ENCODE assay signal across 8 cellular contexts in genomic region chr1:200738348-200738732, GRCh38. TPM values are rescaled to one million over a fixed set of nuclear protein-coding genes. Genes with fewer than 3 reads are reported as not detected.
A peak's percentile ranks its signal among the peaks of the same experiment; 100 is the strongest.
DNase-seq lines count a peak whose midpoint lies in the region; ATAC-seq and TF ChIP-seq lines count a peak whose summit lies in the region.

No MANE protein-coding gene starts in this region.

- no peaks in the 10 kb centered on the region for H3K9me2 ChIP-seq in GM23338 (ENCODE audit: insufficient read depth)

- H3K4me1 ChIP-seq in GM23338 (ENCODE audit: insufficient read depth): peaks cover 23% of the 10 kb centered on the region; the same call in 1 of the 2 replicates
- H3K4me1 ChIP-seq in gastroesophageal sphincter: peaks cover 0 to 34% (median 7%) of the 10 kb centered on the region in 3 donors
- peaks cover 0 to 42% (median 28%) of the 10 kb centered on the region in 6 donors for H3K4me1 ChIP-seq in spleen

- H3K36me3 Mint-ChIP-seq in GM23338 (ENCODE audit: low read depth): no peaks in the 10 kb centered on the region; the same call in 2 of the 3 replicates
- peaks cover 2% of the 10 kb centered on the region for H3K36me3 Mint-ChIP-seq in T-helper 17 cell (ENCODE audit: low read depth)

- peak overlapping the region; percentile 97 for H3K4me2 ChIP-seq in GM23338

- H3K36me3 ChIP-seq in GM23338 (ENCODE audit: insufficient read depth): no peaks in the 10 kb centered on the region
- H3K36me3 ChIP-seq in gastroesophageal sphincter: no peaks in the 10 kb centered on the region
- no peaks in the 10 kb centered on the region for H3K36me3 ChIP-seq in spleen

- intact Hi-C loops in spleen (cut with DNase I; ENCODE audit: low total_unique reads): no loop called here

- H3K4me3 Mint-ChIP-seq in GM23338 (peak overlapping the region; percentile 99), T-helper 17 cell (peak overlapping the region; percentile 98)

- H3K27ac Mint-ChIP-seq in GM23338 (peak overlapping the region; percentile 30; the same call in 1 of the 2 replicates), T-helper 17 cell (peak overlapping the region; percentile 90)

- H3K4me1 Mint-ChIP-seq in GM23338 (peaks cover 32% of the 10 kb centered on the region; the same call in 2 of the 3 replicates), T-helper 17 cell (peaks cover 31% of the 10 kb centered on the region)

- no peak for TF ChIP-seq POLR2A in gastroesophageal sphincter (IDR thresholded peaks at IDR 0.05)
- TF ChIP-seq POLR2A in spleen (IDR thresholded peaks at IDR 0.05): peak in 1 of 3 donors; percentile 5

- H3K27me3 ChIP-seq in GM23338 (ENCODE audit: insufficient read depth) (peaks cover 17% of the 10 kb centered on the region; the same call in 1 of the 2 replicates), gastroesophageal sphincter (no peaks in the 10 kb centered on the region), spleen (replicated peaks in 1 of 7) (peaks cover 0 to 38% (median 0%) of the 10 kb centered on the region in 7 donors)

- no peak for ATAC-seq in GM23338
- no peak for ATAC-seq in T-helper 17 cell
- no peak for ATAC-seq in gastroesophageal sphincter
- no peak for ATAC-seq in HG02623 (IDR thresholded peaks at IDR 0.05; ENCODE audit: unreplicated experiment)
- ATAC-seq in HG03354 (IDR thresholded peaks at IDR 0.05; ENCODE audit: poor library complexity, severe bottlenecking, unreplicated experiment): no peak

- no peak overlapping the region for H3K27ac ChIP-seq in GM23338 (ENCODE audit: low read depth)
- H3K27ac ChIP-seq in gastroesophageal sphincter: peak overlapping the region; percentile 65 to 100 (median 99)
- peak overlapping the region; percentile 64 to 97 (median 92) for H3K27ac ChIP-seq in spleen

- H4K20me1 ChIP-seq in GM23338 (replicated peaks; ENCODE audit: insufficient read depth): peaks cover 19% of the 10 kb centered on the region

- TF ChIP-seq CTCF in GM23338 (conservative IDR thresholded peaks at IDR 0.05; ENCODE audit: low read depth in 2 of 2) (no peak), gastroesophageal sphincter (IDR thresholded peaks at IDR 0.05) (no peak), spleen (IDR thresholded peaks at IDR 0.05 in 8 of 11, conservative IDR thresholded peaks at IDR 0.05 in 3 of 11) (no peak)

- peaks cover 5% of the 10 kb centered on the region for H3K27me3 Mint-ChIP-seq in GM23338 (ENCODE audit: insufficient read depth, low read depth, poor library complexity)
- peaks cover 5% of the 10 kb centered on the region for H3K27me3 Mint-ChIP-seq in T-helper 17 cell

- H3K4me3 ChIP-seq in GM23338 (peak overlapping the region; percentile 98), gastroesophageal sphincter (peak overlapping the region; percentile 71 to 90), spleen (peak overlapping the region; percentile 54 to 83 (median 72))

- H3F3A ChIP-seq in GM23338 (replicated peaks; ENCODE audit: low read depth): no peaks in the 10 kb centered on the region

- no peak for TF ChIP-seq EP300 in gastroesophageal sphincter (IDR thresholded peaks at IDR 0.05)

- WGBS in gastroesophageal sphincter (ENCODE audit: low coverage in 1 of 2), 2 donors: 0 to 5% methylated on average over 5 to 6 of the region's 8 CpGs
- WGBS in spleen, 5 donors: 8 to 13% (median 10%) methylated on average over 8 of the region's 8 CpGs

- H3K9me3 ChIP-seq in T-helper 17 cell (ENCODE audit: control insufficient read depth, low read length, poor library complexity, severe bottlenecking) (no peaks in the 10 kb centered on the region), gastroesophageal sphincter (no peaks in the 10 kb centered on the region), spleen (no peaks in the 10 kb centered on the region)

- no peak for DNase-seq in GM23338 (ENCODE audit: low spot score)
- DNase-seq in T-helper 17 cell: no peak
- no peak for DNase-seq in spleen
- DNase-seq in NCI-H1694 (lab: John Stamatoyannopoulos, UW): no peak
- DNase-seq in NCI-H1417 (lab: John Stamatoyannopoulos, UW): no peak

- H3K79me2 ChIP-seq in GM23338 (replicated peaks; ENCODE audit: insufficient read depth): peaks cover 37% of the 10 kb centered on the region

- peak overlapping the region; percentile 100 for H2AFZ ChIP-seq in GM23338

- H3K9me3 Mint-ChIP-seq in GM23338: no peaks in the 10 kb centered on the region

TF ChIP-seq in GM23338, 12 proteins besides CTCF, POLR2A, EP300 and RAD21:
- TF ChIP-seq POLR2AphosphoS5 (IDR thresholded peaks at IDR 0.05; ENCODE audit: low read depth) (peak; percentile 52; the same call in 1 of the 2 replicates), NANOG (IDR thresholded peaks at IDR 0.05; ENCODE audit: borderline replicate concordance) (peak; percentile 41; the same call in 1 of the 2 replicates), ZNF114 (CRISPR knock-in tag; IDR thresholded peaks at IDR 0.05) (no peak)
TF ChIP-seq in GM23338: peak in this region for 2.

RNA-seq across cellular contexts. Expression of gene CAMSAP2, which starts 0.4 kb away (rescaled TPM):
- total RNA-seq in GM23338 (2014; rRNA removed; shearing (Covaris generic)): 21.3 and 39.1 TPM in 2 replicates
- 8.2 and 9.1 TPM in 2 replicates for polyA plus RNA-seq in GM23338 (2016; fragmentation: Nextera tagmentation; extraction: Ambion mirVana)
- total RNA-seq in T-helper 17 cell: 1 to 10 TPM; 2.8 to 3.1 TPM
- 10 to 100 TPM; 37.8 to 47.4 (median 46.0) TPM for total RNA-seq in gastroesophageal sphincter
- 10 to 100 TPM; 13.9 to 24.7 (median 20.4) TPM for total RNA-seq in spleen
- polyA plus RNA-seq in spleen: 1 to 10 TPM; 2.1 to 4.8 (median 2.4) TPM
